ENCODE assay signal across 9 cellular contexts in the genomic region with DNA sequence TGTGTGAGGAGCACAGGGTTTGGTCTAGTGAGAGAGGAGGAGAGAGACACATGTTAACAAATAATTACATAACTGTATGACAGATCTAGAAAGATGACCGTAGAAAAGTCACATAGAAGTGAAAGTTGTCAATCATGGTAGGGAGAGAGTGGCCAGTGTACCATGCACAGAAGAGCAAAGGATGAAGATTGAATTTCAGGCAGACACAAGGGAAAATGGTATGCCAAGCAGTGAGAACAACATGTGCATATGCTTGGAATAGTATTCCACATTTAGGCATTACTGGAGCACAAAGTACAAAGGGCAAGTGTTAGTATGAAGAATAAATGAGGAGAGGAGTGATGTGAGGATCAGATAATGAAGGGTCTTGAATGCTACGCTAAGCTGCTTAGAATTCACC. TPM values are rescaled to one million over a fixed set of nuclear protein-coding genes. Genes with fewer than 3 reads are reported as not detected.
"Had no signal": no experiment of that assay in that cellular context is flagged by ENCODE, and none has a peak within 500 bp of the region (broad histone marks: within the 10 kb centered on the region; RNA-seq: fewer than 3 reads in every experiment).

No MANE protein-coding gene starts in this region.

- DNase-seq: H7, HFFc6 had no signal

- H3K36me3 Mint-ChIP-seq: IgD-negative memory B cell had no signal

- H3K27ac ChIP-seq: HL-60 had no signal

- H3K36me3 ChIP-seq: HAP-1 had no signal

- H3K27me3 Mint-ChIP-seq: IgD-negative memory B cell had no signal

- H3K4me3 ChIP-seq: GM23338, HAP-1 had no signal

- FAIRE-seq: H1, HepG2 had no signal

- ATAC-seq: GM23338, HCT116, HepG2 had no signal

- H3K4me1 Mint-ChIP-seq: GM23338 had no signal

- H3K9me3 ChIP-seq: HAP-1 had no signal

- H3K27ac Mint-ChIP-seq: GM23338, HFFc6, IgD-negative memory B cell had no signal

- H3K4me3 Mint-ChIP-seq: GM23338, HFFc6, IgD-negative memory B cell had no signal

- H3K9me3 Mint-ChIP-seq: GM23338 had no signal

RNA-seq across cellular contexts. Expression of a gene that starts 20.3 kb away (rescaled TPM):
- total RNA-seq: H7, HepG2, HFFc6 had no signal
